ENCODE assay signal across 9 cellular contexts in the genomic region with DNA sequence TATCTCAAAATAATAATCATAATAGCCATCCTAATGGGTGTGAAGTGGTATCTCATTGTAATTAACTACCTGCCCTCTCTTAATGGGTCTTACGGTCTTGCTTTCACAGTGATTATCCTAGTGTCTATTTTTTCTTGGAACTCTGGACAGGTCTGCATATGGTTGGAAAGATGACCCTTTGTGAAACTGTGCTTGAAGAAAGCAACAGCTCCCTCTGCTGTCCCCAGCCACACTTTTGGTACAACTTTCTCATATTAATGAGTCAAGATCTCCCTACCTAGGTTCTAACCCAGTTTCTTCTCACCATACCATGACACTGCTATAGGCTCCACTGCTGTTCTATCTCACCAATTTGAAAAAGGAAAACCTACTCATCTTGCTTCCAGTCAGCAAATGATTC. TPM values are rescaled to one million over a fixed set of nuclear protein-coding genes. Genes with fewer than 3 reads are reported as not detected.
DNase-seq lines count a peak whose midpoint lies in the region; ATAC-seq, FAIRE-seq and TF ChIP-seq lines count a peak whose summit lies in the region.
"Had no signal": no experiment of that assay in that cellular context is flagged by ENCODE, and none has a peak within 500 bp of the region (broad histone marks: within the 10 kb centered on the region; RNA-seq: fewer than 3 reads in every experiment).

No MANE protein-coding gene starts in this region.

- H3K4me3 ChIP-seq in BE2C (ENCODE audit: low read depth, low read length) = no peak overlapping the region
- H3K4me3 ChIP-seq in keratinocyte (ENCODE audit: control insufficient read depth in 2 of 3, extremely low read depth in 1 of 3, insufficient read depth in 2 of 3, low read depth in 1 of 3, low read length in 3 of 3) = no peak overlapping the region
- H3K4me3 ChIP-seq in aorta (ENCODE audit: low read length in 2 of 2) = no peak overlapping the region

- no peaks in the 10 kb centered on the region for H3K9me3 ChIP-seq in BE2C
- no peaks in the 10 kb centered on the region for H3K9me3 ChIP-seq in keratinocyte (ENCODE audit: control insufficient read depth, low read depth, low read length)
- H3K9me3 ChIP-seq in aorta (ENCODE audit: control insufficient read depth, low read length) = no peaks in the 10 kb centered on the region

- H3K4me1 ChIP-seq in BE2C (no peaks in the 10 kb centered on the region), keratinocyte (ENCODE audit: control insufficient read depth, extremely low read depth, insufficient read depth, low read length) (no peaks in the 10 kb centered on the region), aorta (ENCODE audit: control insufficient read depth in 1 of 2, insufficient read depth in 2 of 2, low read length in 2 of 2) (no peaks in the 10 kb centered on the region)

- TF ChIP-seq CTCF in BE2C (IDR thresholded peaks at IDR 0.05; ENCODE audit: low read depth, low read length) (peak; percentile 33), GM20000 (IDR thresholded peaks at IDR 0.05; ENCODE audit: extremely low read depth, missing control alignments) (no peak), keratinocyte (optimal IDR thresholded peaks at IDR 0.05 in 1 of 3, IDR thresholded peaks at IDR 0.05 in 1 of 3, conservative IDR thresholded peaks at IDR 0.05 in 1 of 3; ENCODE audit: extremely low read depth in 1 of 3, insufficient read depth in 2 of 3, low read length in 3 of 3) (peak; percentile 35 to 55 (median 53))

- in situ Hi-C loops in SK-MEL-5 (cut with HindIII; ENCODE audit: low pct_unique_long_range_greater_than_20kb, low sequenced_read_pairs) = no loop called here

- H3K79me2 ChIP-seq in keratinocyte (ENCODE audit: control insufficient read depth, insufficient read depth, low read length) = no peaks in the 10 kb centered on the region

- intact Hi-C loops in aorta (cut with DNase I) = no loop called here

- ATAC-seq in aorta (ENCODE audit: low FRiP score) (no peak), HG03521 (IDR thresholded peaks at IDR 0.05; ENCODE audit: unreplicated experiment) (no peak)

- H3K9me1 ChIP-seq in keratinocyte (ENCODE audit: control insufficient read depth, extremely low read depth, insufficient read depth, low read length) = no peaks in the 10 kb centered on the region

- peak; percentile 6 for DNase-seq in BE2C
- DNase-seq in GM20000 (ENCODE audit: low spot score) = peak; percentile 6
- peak; percentile 58 for DNase-seq in SK-MEL-5 (ENCODE audit: low read depth, low spot score)
- DNase-seq in keratinocyte (ENCODE audit: low read depth, low spot score) = no peak
- no peak for DNase-seq in aorta
- no peak for DNase-seq in retina
- no peak for DNase-seq in effector CD8-positive, alpha-beta T cell (lab: John Stamatoyannopoulos, UW)

- no peaks in the 10 kb centered on the region for H4K20me1 ChIP-seq in keratinocyte (ENCODE audit: control insufficient read depth, extremely low read depth, insufficient read depth, low read length)

- dilution Hi-C loops in keratinocyte (cut with MboI; ENCODE audit: extremely low pct_ligation_motif_present, low sequenced_read_pairs) = no loop called here

- no peaks in the 10 kb centered on the region for H3K36me3 ChIP-seq in BE2C
- no peaks in the 10 kb centered on the region for H3K36me3 ChIP-seq in keratinocyte (ENCODE audit: control insufficient read depth in 2 of 2, extremely low read depth in 1 of 2, insufficient read depth in 2 of 2, low read length in 2 of 2)
- no peaks in the 10 kb centered on the region for H3K36me3 ChIP-seq in aorta (ENCODE audit: control insufficient read depth in 1 of 2, insufficient read depth in 2 of 2, low read length in 1 of 2)

- no peak overlapping the region for H2AFZ ChIP-seq in keratinocyte (ENCODE audit: control insufficient read depth, low read length)

- no peak overlapping the region for H3K4me2 ChIP-seq in keratinocyte (ENCODE audit: control insufficient read depth, extremely low read depth, insufficient read depth, low read depth, low read length)

- 90 to 97% methylated on average over 1 of the region's 1 CpG for WGBS in aorta, 2 donors

- H3K27me3 ChIP-seq in BE2C = no peaks in the 10 kb centered on the region
- H3K27me3 ChIP-seq in keratinocyte (ENCODE audit: control insufficient read depth, extremely low read depth, insufficient read depth, low read length) = no peaks in the 10 kb centered on the region
- H3K27me3 ChIP-seq in aorta (ENCODE audit: control insufficient read depth in 1 of 2, insufficient read depth in 2 of 2, low read length in 1 of 2) = no peaks in the 10 kb centered on the region

- no peak overlapping the region for H3K9ac ChIP-seq in keratinocyte (ENCODE audit: control insufficient read depth, extremely low read depth, insufficient read depth, low read length)

- peak; percentile 60 for FAIRE-seq in keratinocyte (lab: Jason Lieb, UNC)
- FAIRE-seq: HTR-8/SVneo had no signal

- H3K27ac ChIP-seq in keratinocyte (ENCODE audit: control insufficient read depth, insufficient read depth, low read length) (no peak overlapping the region), aorta (ENCODE audit: low read depth in 1 of 2, low read length in 2 of 2) (no peak overlapping the region)

RNA-seq across cellular contexts. Expression of gene TFDP3, which starts 2.4 kb away (rescaled TPM):
- not detected for polyA plus RNA-seq in BE2C (2012; ENCODE audit: insufficient read depth, insufficient read length, low read depth)
- not detected in 2 replicates for total RNA-seq in SK-MEL-5 (2014; rRNA removed; shearing (Covaris generic))
- not detected in 2 replicates for polyA plus RNA-seq in SK-MEL-5 (2015; cell fraction: cytosol; rRNA removed)
- not detected in 2 replicates for polyA plus RNA-seq in SK-MEL-5 (2015; cell fraction: nucleus; rRNA removed)
- polyA plus RNA-seq in keratinocyte = not detected in 3 replicates
- not detected for polyA plus RNA-seq in keratinocyte (2011; ENCODE audit: low read depth)
- not detected in 2 replicates for polyA plus RNA-seq in keratinocyte (2011; cell fraction: cytosol; rRNA removed)
- polyA plus RNA-seq in keratinocyte (2011; cell fraction: nucleus; rRNA removed) = not detected in 2 replicates
- not detected in 2 replicates for polyA plus RNA-seq in keratinocyte (2012; ENCODE audit: low replicate concordance)
- not detected in 3 replicates for polyA minus RNA-seq in keratinocyte
- polyA minus RNA-seq in keratinocyte (2011; cell fraction: cytosol; rRNA and poly(A)+ RNA removed) = not detected
- not detected in 2 replicates for polyA minus RNA-seq in keratinocyte (2011; cell fraction: nucleus; rRNA and poly(A)+ RNA removed)
- not detected for total RNA-seq in aorta
- polyA plus RNA-seq in aorta = not detected

Comparison
In these comparisons a context has a peak if more than half of its experiments do, and no peak if none do; other contexts are left out.
1. DNase-seq: peak in BE2C (single experiment), GM20000 (single experiment) and SK-MEL-5 (single experiment); none in keratinocyte (single experiment), aorta (0 of 2), retina (single experiment) and effector CD8-positive, alpha-beta T cell (single experiment).